In the genomic region with DNA sequence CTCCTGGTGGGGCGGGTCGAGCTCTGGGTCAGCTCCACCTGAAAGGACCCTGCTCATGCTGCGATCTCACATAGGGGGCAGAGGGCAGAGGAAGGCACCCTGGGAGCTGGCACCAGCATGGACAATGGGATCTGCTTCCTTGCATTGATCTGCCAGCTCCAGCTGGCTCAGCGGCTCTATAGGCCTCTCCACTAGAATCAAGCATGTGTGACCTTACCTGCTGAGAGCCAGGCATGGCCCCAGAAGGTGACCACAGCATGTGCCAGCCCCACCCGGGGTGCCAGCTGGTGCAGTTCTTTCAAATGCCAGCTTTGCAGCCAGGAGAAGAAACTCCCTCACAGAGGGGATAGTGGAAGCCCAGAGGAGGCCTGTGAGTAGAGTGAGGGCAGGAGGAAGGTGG, we compare ENCODE assay signal across 10 cellular contexts.
"Had no signal": no experiment of that assay in that cellular context is flagged by ENCODE, and none has a peak within 500 bp of the region (broad histone marks: within the 10 kb centered on the region; RNA-seq: fewer than 3 reads in every experiment).

No MANE protein-coding gene starts in this region.

- H3K9ac ChIP-seq: parathyroid adenoma had no signal

- H3K4me1 ChIP-seq: gastroesophageal sphincter, parathyroid adenoma, transverse colon had no signal

- H3K27me3 ChIP-seq: transverse colon had no signal

- H3K4me3 ChIP-seq: gastroesophageal sphincter, skin epidermis, transverse colon had no signal

- DNase-seq: activated effector memory CD4-positive, alpha-beta T cell treated with Interleukin-2 at 50 U/mL for 16 hours; amniotic stem cell; effector memory CD8-positive, alpha-beta T cell; kidney; retina; transverse colon had no signal

- H3K36me3 ChIP-seq: gastroesophageal sphincter, transverse colon had no signal

- H3K27ac ChIP-seq: gastroesophageal sphincter, parathyroid adenoma, skin epidermis, transverse colon had no signal

- H3K9me3 ChIP-seq: gastroesophageal sphincter, transverse colon had no signal

- H3K79me2 ChIP-seq: parathyroid adenoma had no signal

- H2AFZ ChIP-seq: parathyroid adenoma had no signal

- ATAC-seq: activated naive CD4-positive, alpha-beta T cell treated with anti-CD3 and anti-CD28 coated beads, Interleukin-2, amount 50 U/mL, for 72 hours; effector memory CD8-positive, alpha-beta T cell had no signal
